ENCODE assay signal across 1 cellular context in genomic region chr19:55385749-55386514, GRCh38.
TF ChIP-seq lines count a peak whose summit lies in the region.

RPL28 (plus strand) TSS chr19:55385932; CDS start chr19:55386358, 426 bp downstream.

TF ChIP-seq in HEK293, 187 proteins besides CTCF, POLR2A, EP300 and RAD21 (continued from another document and continues in another):
- no peak for TF ChIP-seq ZNF37A (tag by site-specific recombination; IDR thresholded peaks at IDR 0.05)
- TF ChIP-seq ZSCAN4 (tag by site-specific recombination; IDR thresholded peaks at IDR 0.05) = 0 out of 2 replicates have a peak, but pooled peaks have one; percentile 14
- TF ChIP-seq ZNF311 (tag by site-specific recombination; IDR thresholded peaks at IDR 0.05; ENCODE audit: borderline replicate concordance) = no peak
- no peak for TF ChIP-seq TSHZ1 (tag by site-specific recombination; IDR thresholded peaks at IDR 0.05; ENCODE audit: borderline replicate concordance)
- TF ChIP-seq ZBTB49 (tag by site-specific recombination; IDR thresholded peaks at IDR 0.05; ENCODE audit: low read depth) = no peak
- no peak for TF ChIP-seq ZNF266 (tag by site-specific recombination; IDR thresholded peaks at IDR 0.05; ENCODE audit: low read depth)
- TF ChIP-seq ZNF660 (tag by site-specific recombination; IDR thresholded peaks at IDR 0.05) = peak; percentile 74
- TF ChIP-seq TCF7L2 (IDR thresholded peaks at IDR 0.05; ENCODE audit: borderline replicate concordance, low read depth, low read length) = no peak
- TF ChIP-seq ZNF654 (tag by site-specific recombination; IDR thresholded peaks at IDR 0.05; ENCODE audit: low read depth) = no peak
- TF ChIP-seq ZBTB6 (tag by site-specific recombination; IDR thresholded peaks at IDR 0.05) = no peak
- peak; percentile 77 for TF ChIP-seq ZNF629 (tag by site-specific recombination; IDR thresholded peaks at IDR 0.05)
- no peak for TF ChIP-seq ZNF521 (tag by site-specific recombination; IDR thresholded peaks at IDR 0.05)
- no peak for TF ChIP-seq AEBP2 (tag by site-specific recombination; IDR thresholded peaks at IDR 0.05; ENCODE audit: borderline replicate concordance)
- no peak for TF ChIP-seq MZF1 (tag by site-specific recombination; IDR thresholded peaks at IDR 0.05; ENCODE audit: borderline replicate concordance)
- TF ChIP-seq ELK4 (IDR thresholded peaks at IDR 0.05; ENCODE audit: borderline replicate concordance, low read depth, low read length) = no peak
- no peak; the same call in 1 of the 2 replicates for TF ChIP-seq ZNF645 (tag by site-specific recombination; IDR thresholded peaks at IDR 0.05)
- no peak for TF ChIP-seq ZNF416 (tag by site-specific recombination; IDR thresholded peaks at IDR 0.05)
- no peak for TF ChIP-seq ZNF398 (tag by site-specific recombination; IDR thresholded peaks at IDR 0.05)
- TF ChIP-seq ZNF560 (tag by site-specific recombination; IDR thresholded peaks at IDR 0.05; ENCODE audit: borderline replicate concordance) = no peak
- TF ChIP-seq ZNF768 (tag by site-specific recombination; IDR thresholded peaks at IDR 0.05) = no peak
- TF ChIP-seq ZBTB11 (tag by site-specific recombination; conservative IDR thresholded peaks at IDR 0.05; ENCODE audit: low read depth) = peak; percentile 95
- TF ChIP-seq ZNF449 (tag by site-specific recombination; IDR thresholded peaks at IDR 0.05) = peak; percentile 10; the same call in 1 of the 2 replicates
- no peak for TF ChIP-seq ZNF140 (tag by site-specific recombination; IDR thresholded peaks at IDR 0.05)
- no peak for TF ChIP-seq ZNF26 (tag by site-specific recombination; IDR thresholded peaks at IDR 0.05)
- TF ChIP-seq GLI2 (tag by site-specific recombination; IDR thresholded peaks at IDR 0.05; ENCODE audit: borderline replicate concordance, low read depth) = no peak
- no peak for TF ChIP-seq ZNF488 (tag by site-specific recombination; IDR thresholded peaks at IDR 0.05)
- TF ChIP-seq ZNF362 (tag by site-specific recombination; IDR thresholded peaks at IDR 0.05) = no peak
- TF ChIP-seq EGR2 (tag by site-specific recombination; IDR thresholded peaks at IDR 0.05; ENCODE audit: low read depth) = no peak
- no peak for TF ChIP-seq ZIC2 (tag by site-specific recombination; IDR thresholded peaks at IDR 0.05)
